15 cellular contexts compared by ENCODE assay signal in the genomic region with DNA sequence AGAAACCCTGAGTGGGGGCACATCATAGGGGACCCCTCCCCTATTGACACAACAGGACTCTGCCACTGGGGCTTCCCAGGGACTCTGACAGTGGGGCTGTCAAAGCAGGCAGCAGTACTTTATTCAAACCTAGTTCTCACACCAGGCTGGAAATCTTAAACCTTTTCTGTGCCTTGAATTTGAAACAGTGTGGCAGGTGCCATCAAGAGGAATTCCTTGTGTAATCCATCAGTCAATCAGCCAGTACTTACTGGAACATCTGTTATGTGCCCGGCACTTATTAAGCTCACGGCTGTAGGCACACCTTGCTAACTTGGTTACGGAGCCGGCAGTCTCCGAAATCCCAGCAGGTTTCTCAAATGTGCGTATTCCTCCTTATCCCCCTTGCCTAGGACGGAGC. TPM values are rescaled to one million over a fixed set of nuclear protein-coding genes. Genes with fewer than 3 reads are reported as not detected.
A peak's percentile ranks its signal among the peaks of the same experiment; 100 is the strongest.
DNase-seq lines count a peak whose midpoint lies in the region; ATAC-seq and TF ChIP-seq lines count a peak whose summit lies in the region.
"Had no signal": no experiment of that assay in that cellular context is flagged by ENCODE, and none has a peak within 500 bp of the region (broad histone marks: within the 10 kb centered on the region; RNA-seq: fewer than 3 reads in every experiment).

No MANE protein-coding gene starts in this region.

- H3K4me3 Mint-ChIP-seq in WTC11 (no peak overlapping the region), glutamatergic neuron (ENCODE audit: unreplicated experiment) (no peak overlapping the region)
- H3K4me3 Mint-ChIP-seq: CD4-positive, alpha-beta memory T cell had no signal

- POLR2A ChIA-PET in WTC11 (lab: Charles Lee): no interaction called here

- TF ChIP-seq CTCF in right atrium auricular region (IDR thresholded peaks at IDR 0.05) (no peak), heart left ventricle (IDR thresholded peaks at IDR 0.05) (no peak), testis (IDR thresholded peaks at IDR 0.05) (no peak), mucosa of descending colon (IDR thresholded peaks at IDR 0.05) (no peak), WTC11 (IDR thresholded peaks at IDR 0.05) (no peak), glutamatergic neuron (IDR thresholded peaks at IDR 0.05; ENCODE audit: partially characterized antibody, unreplicated experiment) (no peak)

- peaks cover 0 to 2% of the 10 kb centered on the region in 2 donors for H3K27me3 ChIP-seq in right atrium auricular region
- peaks cover 0 to 15% (median 5%) of the 10 kb centered on the region in 9 donors for H3K27me3 ChIP-seq in heart left ventricle
- H3K27me3 ChIP-seq in testis: no peaks in the 10 kb centered on the region

- DNase-seq in right atrium auricular region (ENCODE audit: low spot score) (peak; percentile 26), heart left ventricle (no peak), NCI-H82 treated with DMSO at 0.1 percent for 48 hours (lab: John Stamatoyannopoulos, UW; ENCODE audit: unreplicated experiment) (peak; percentile 8), iPS-NIHi7 (ENCODE audit: extremely low spot score) (peak; percentile 6), testis (peak; percentile 8), mucosa of descending colon (no peak), WTC11 (ENCODE audit: low spot score) (no peak), glutamatergic neuron (no peak)
- DNase-seq: CD4-positive, alpha-beta memory T cell; NCI-H1417 treated with DMSO at 0.1 percent for 48 hours; NCI-H1930; NCI-H510A; PC-3; RPMI8226; SHP77 treated with DMSO at 0.1 percent for 48 hours had no signal

- ATAC-seq in heart left ventricle: no peak
- no peak for ATAC-seq in mucosa of descending colon
- no peak for ATAC-seq in WTC11
- ATAC-seq: PC-3 had no signal

- H3K9me3 ChIP-seq in right atrium auricular region (no peaks in the 10 kb centered on the region), heart left ventricle (no peaks in the 10 kb centered on the region), testis (no peaks in the 10 kb centered on the region), mucosa of descending colon (no peaks in the 10 kb centered on the region)

- no peaks in the 10 kb centered on the region for H3K36me3 Mint-ChIP-seq in WTC11
- H3K36me3 Mint-ChIP-seq in glutamatergic neuron (ENCODE audit: unreplicated experiment): no peaks in the 10 kb centered on the region
- H3K36me3 Mint-ChIP-seq: CD4-positive, alpha-beta memory T cell had no signal

- H3K27me3 Mint-ChIP-seq in WTC11 (ENCODE audit: low read depth): no peaks in the 10 kb centered on the region
- peaks cover 1% of the 10 kb centered on the region for H3K27me3 Mint-ChIP-seq in glutamatergic neuron (ENCODE audit: unreplicated experiment)

- no peaks in the 10 kb centered on the region for H3K4me1 ChIP-seq in right atrium auricular region
- peaks cover 0 to 19% (median 0%) of the 10 kb centered on the region in 12 donors for H3K4me1 ChIP-seq in heart left ventricle
- peaks cover 6% of the 10 kb centered on the region for H3K4me1 ChIP-seq in testis
- no peaks in the 10 kb centered on the region for H3K4me1 ChIP-seq in mucosa of descending colon (ENCODE audit: low read depth)

- H3K4me3 ChIP-seq in right atrium auricular region (no peak overlapping the region), heart left ventricle (no peak overlapping the region), testis (no peak overlapping the region), mucosa of descending colon (no peak overlapping the region)

- H3K4me1 Mint-ChIP-seq in WTC11: peaks cover 85% of the 10 kb centered on the region
- peaks cover 15% of the 10 kb centered on the region for H3K4me1 Mint-ChIP-seq in glutamatergic neuron (ENCODE audit: low read depth, unreplicated experiment)
- H3K4me1 Mint-ChIP-seq: CD4-positive, alpha-beta memory T cell had no signal

- H3K27ac ChIP-seq in right atrium auricular region (no peak overlapping the region), heart left ventricle (no peak overlapping the region), testis (no peak overlapping the region)

- 96 to 97% (median 97%) methylated on average over 7 of the region's 7 CpGs for WGBS in heart left ventricle, 4 donors
- 91 to 93% methylated on average over 7 of the region's 7 CpGs for WGBS in testis, 2 donors

- H3K36me3 ChIP-seq in right atrium auricular region: no peaks in the 10 kb centered on the region
- no peaks in the 10 kb centered on the region for H3K36me3 ChIP-seq in heart left ventricle
- no peaks in the 10 kb centered on the region for H3K36me3 ChIP-seq in testis (ENCODE audit: low read depth, missing control alignments)
- no peaks in the 10 kb centered on the region for H3K36me3 ChIP-seq in mucosa of descending colon (ENCODE audit: low read depth)

- CTCF ChIA-PET in WTC11 (lab: Charles Lee): interaction anchor here (0.7 kb wide), 1 partner anchor 22 kb away, joined by 3 read pairs; no protein-coding TSS in a partner anchor

- H3K9me3 Mint-ChIP-seq in WTC11: no peaks in the 10 kb centered on the region
- peaks cover 2% of the 10 kb centered on the region for H3K9me3 Mint-ChIP-seq in glutamatergic neuron (ENCODE audit: unreplicated experiment)

- no peak overlapping the region for H3K27ac Mint-ChIP-seq in WTC11
- H3K27ac Mint-ChIP-seq in glutamatergic neuron (ENCODE audit: unreplicated experiment): no peak overlapping the region
- H3K27ac Mint-ChIP-seq: CD4-positive, alpha-beta memory T cell had no signal

- intact Hi-C loops in heart left ventricle (cut with DNase I) (no loop called here), testis (cut with DNase I; ENCODE audit: low total_unique reads) (no loop called here), mucosa of descending colon (cut with DNase I, micrococcal nuclease) (no loop called here)

- TF ChIP-seq POLR2A in heart left ventricle (IDR thresholded peaks at IDR 0.05) (no peak), testis (IDR thresholded peaks at IDR 0.05) (no peak)

TF ChIP-seq in WTC11, 78 proteins besides CTCF, POLR2A, EP300 and RAD21 (continues in another document):
- TF ChIP-seq, protein P1, sequence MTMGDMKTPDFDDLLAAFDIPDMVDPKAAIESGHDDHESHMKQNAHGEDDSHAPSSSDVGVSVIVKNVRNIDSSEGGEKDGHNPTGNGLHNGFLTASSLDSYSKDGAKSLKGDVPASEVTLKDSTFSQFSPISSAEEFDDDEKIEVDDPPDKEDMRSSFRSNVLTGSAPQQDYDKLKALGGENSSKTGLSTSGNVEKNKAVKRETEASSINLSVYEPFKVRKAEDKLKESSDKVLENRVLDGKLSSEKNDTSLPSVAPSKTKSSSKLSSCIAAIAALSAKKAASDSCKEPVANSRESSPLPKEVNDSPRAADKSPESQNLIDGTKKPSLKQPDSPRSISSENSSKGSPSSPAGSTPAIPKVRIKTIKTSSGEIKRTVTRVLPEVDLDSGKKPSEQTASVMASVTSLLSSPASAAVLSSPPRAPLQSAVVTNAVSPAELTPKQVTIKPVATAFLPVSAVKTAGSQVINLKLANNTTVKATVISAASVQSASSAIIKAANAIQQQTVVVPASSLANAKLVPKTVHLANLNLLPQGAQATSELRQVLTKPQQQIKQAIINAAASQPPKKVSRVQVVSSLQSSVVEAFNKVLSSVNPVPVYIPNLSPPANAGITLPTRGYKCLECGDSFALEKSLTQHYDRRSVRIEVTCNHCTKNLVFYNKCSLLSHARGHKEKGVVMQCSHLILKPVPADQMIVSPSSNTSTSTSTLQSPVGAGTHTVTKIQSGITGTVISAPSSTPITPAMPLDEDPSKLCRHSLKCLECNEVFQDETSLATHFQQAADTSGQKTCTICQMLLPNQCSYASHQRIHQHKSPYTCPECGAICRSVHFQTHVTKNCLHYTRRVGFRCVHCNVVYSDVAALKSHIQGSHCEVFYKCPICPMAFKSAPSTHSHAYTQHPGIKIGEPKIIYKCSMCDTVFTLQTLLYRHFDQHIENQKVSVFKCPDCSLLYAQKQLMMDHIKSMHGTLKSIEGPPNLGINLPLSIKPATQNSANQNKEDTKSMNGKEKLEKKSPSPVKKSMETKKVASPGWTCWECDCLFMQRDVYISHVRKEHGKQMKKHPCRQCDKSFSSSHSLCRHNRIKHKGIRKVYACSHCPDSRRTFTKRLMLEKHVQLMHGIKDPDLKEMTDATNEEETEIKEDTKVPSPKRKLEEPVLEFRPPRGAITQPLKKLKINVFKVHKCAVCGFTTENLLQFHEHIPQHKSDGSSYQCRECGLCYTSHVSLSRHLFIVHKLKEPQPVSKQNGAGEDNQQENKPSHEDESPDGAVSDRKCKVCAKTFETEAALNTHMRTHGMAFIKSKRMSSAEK (CRISPR knock-in tag; IDR thresholded peaks at IDR 0.05; ENCODE audit: borderline replicate concordance): no peak
- no peak for TF ChIP-seq SOX15 (CRISPR knock-in tag; IDR thresholded peaks at IDR 0.05)
- TF ChIP-seq, protein P2, sequence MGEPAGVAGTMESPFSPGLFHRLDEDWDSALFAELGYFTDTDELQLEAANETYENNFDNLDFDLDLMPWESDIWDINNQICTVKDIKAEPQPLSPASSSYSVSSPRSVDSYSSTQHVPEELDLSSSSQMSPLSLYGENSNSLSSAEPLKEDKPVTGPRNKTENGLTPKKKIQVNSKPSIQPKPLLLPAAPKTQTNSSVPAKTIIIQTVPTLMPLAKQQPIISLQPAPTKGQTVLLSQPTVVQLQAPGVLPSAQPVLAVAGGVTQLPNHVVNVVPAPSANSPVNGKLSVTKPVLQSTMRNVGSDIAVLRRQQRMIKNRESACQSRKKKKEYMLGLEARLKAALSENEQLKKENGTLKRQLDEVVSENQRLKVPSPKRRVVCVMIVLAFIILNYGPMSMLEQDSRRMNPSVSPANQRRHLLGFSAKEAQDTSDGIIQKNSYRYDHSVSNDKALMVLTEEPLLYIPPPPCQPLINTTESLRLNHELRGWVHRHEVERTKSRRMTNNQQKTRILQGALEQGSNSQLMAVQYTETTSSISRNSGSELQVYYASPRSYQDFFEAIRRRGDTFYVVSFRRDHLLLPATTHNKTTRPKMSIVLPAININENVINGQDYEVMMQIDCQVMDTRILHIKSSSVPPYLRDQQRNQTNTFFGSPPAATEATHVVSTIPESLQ (CRISPR knock-in tag; IDR thresholded peaks at IDR 0.05): no peak

RNA-seq across cellular contexts. Expression of a gene that starts 12.0 kb away (rescaled TPM):
- total RNA-seq in right atrium auricular region (1 to 10 TPM; 1.5 to 3.5 TPM), heart left ventricle (1 to 10 TPM in 5 of 9 donors, under 1 TPM in 4; 0.67 to 4.1 (median 1.0) TPM), testis (10 to 100 TPM; 16.5 to 21.4 TPM), mucosa of descending colon (1 to 10 TPM; 1.0 to 7.3 (median 1.3) TPM), WTC11 (2021) (45.9 to 60.9 TPM (median 48.6 TPM) in 3 replicates), glutamatergic neuron (ENCODE audit: unreplicated experiment) (3.9 TPM)
- polyA plus RNA-seq in heart left ventricle (1 to 10 TPM in 1 of 2 donors, under 1 TPM in 1; 0.30 to 1.4 TPM), testis (ENCODE audit: insufficient read depth, low read depth, low replicate concordance) (5.1 TPM)
- total RNA-seq: CD4-positive, alpha-beta memory T cell had no signal
- polyA plus RNA-seq: CD4-positive, alpha-beta memory T cell had no signal

Comparison
In these comparisons a context has a peak if more than half of its experiments do, and no peak if none do; other contexts are left out.
1. DNase-seq: peak in right atrium auricular region (single experiment), NCI-H82 treated with DMSO at 0.1 percent for 48 hours (single experiment), iPS-NIHi7 (single experiment) and testis (single experiment); none in heart left ventricle (0 of 5), mucosa of descending colon (0 of 3), WTC11 (single experiment) and glutamatergic neuron (single experiment).